Comparison of ENCODE assay signal across 9 cellular contexts in the genomic region with DNA sequence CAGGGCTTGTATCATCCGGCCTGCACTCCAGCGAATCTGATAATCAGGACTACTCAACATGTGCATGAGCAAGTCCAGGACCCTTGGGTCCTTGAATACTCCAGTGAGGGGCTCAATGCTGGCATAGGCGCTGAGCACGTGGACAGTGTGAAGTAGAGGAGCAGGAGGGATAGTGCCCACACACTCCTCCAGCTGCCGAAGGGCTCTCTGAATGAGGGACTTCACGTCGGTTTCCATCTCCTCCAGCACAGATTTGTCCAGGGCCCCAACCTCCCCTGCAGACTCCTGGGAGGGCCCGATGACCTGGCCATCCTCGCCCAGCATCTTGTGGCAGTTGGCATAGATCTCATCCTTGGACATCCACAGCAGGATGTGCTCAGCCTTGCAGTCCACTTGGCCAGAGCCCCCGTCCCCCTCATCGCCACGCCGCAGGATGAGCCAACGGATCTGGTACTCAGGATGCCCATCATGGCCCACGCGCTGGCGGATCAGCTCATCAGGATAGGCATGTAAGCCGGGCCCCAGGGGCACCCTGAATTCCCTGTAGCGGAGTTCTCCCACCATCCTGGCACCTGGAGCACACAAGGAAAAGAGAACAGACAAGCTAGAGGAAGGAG. TPM values are rescaled to one million over a fixed set of nuclear protein-coding genes. Genes with fewer than 3 reads are reported as not detected.
DNase-seq lines count a peak whose midpoint lies in the region; ATAC-seq and TF ChIP-seq lines count a peak whose summit lies in the region.
"Had no signal": no experiment of that assay in that cellular context is flagged by ENCODE, and none has a peak within 500 bp of the region (broad histone marks: within the 10 kb centered on the region; RNA-seq: fewer than 3 reads in every experiment).

No MANE protein-coding gene starts in this region.

- no peaks in the 10 kb centered on the region for H4K20me1 ChIP-seq in hepatocyte (ENCODE audit: insufficient read depth, poor library complexity, severe bottlenecking)

- CTCF ChIA-PET in activated CD4-positive, alpha-beta memory T cell treated with anti-CD3 and anti-CD28 coated beads, Interleukin-2, amount 10 ng/mL, durations not matched to agents 7 days and 5 days (lab: Charles Lee) = interaction anchor here (1.2 kb wide), 1 partner anchor 18 kb away, joined by 4 read pairs; no protein-coding TSS in a partner anchor

- H3K4me3 Mint-ChIP-seq in HFFc6 = peak overlapping the region; percentile 93
- H3K4me3 Mint-ChIP-seq in activated CD4-positive, alpha-beta memory T cell treated with anti-CD3 and anti-CD28 coated beads, Interleukin-2, amount 10 ng/mL, durations not matched to agents 7 days and 5 days = peak overlapping the region; percentile 96
- peak overlapping the region; percentile 96 to 100 for H3K4me3 Mint-ChIP-seq in stimulated activated naive B cell treated with anti-CD40 and anti-IgM and Interleukin-4, amounts not matched to agents 10 μg/mL and 1 μg/mL and 100 μg/mL, for 72 hours

- ATAC-seq in stimulated activated naive B cell treated with anti-CD40 and anti-IgM and Interleukin-4, amounts not matched to agents 10 μg/mL and 1 μg/mL and 100 μg/mL, for 72 hours (replicated peaks) = no peak
- no peak for ATAC-seq in HG03045 (IDR thresholded peaks at IDR 0.05; ENCODE audit: unreplicated experiment)

- H3K36me3 Mint-ChIP-seq in HFFc6 (ENCODE audit: low read depth) = peaks cover 54% of the 10 kb centered on the region
- peaks cover 49% of the 10 kb centered on the region for H3K36me3 Mint-ChIP-seq in activated CD4-positive, alpha-beta memory T cell treated with anti-CD3 and anti-CD28 coated beads, Interleukin-2, amount 10 ng/mL, durations not matched to agents 7 days and 5 days (ENCODE audit: low read depth)
- peaks cover 45 to 62% of the 10 kb centered on the region in 2 donors for H3K36me3 Mint-ChIP-seq in stimulated activated naive B cell treated with anti-CD40 and anti-IgM and Interleukin-4, amounts not matched to agents 10 μg/mL and 1 μg/mL and 100 μg/mL, for 72 hours

- H3K36me3 ChIP-seq in hepatocyte (replicated peaks; ENCODE audit: insufficient read depth, low read depth) = no peaks in the 10 kb centered on the region

- DNase-seq in HFFc6 = no peak
- no peak for DNase-seq in activated CD4-positive, alpha-beta memory T cell treated with anti-CD3 and anti-CD28 coated beads, Interleukin-2, amount 10 ng/mL, durations not matched to agents 7 days and 5 days
- DNase-seq in hepatocyte (ENCODE audit: low spot score) = no peak
- DNase-seq in stimulated activated naive B cell treated with anti-CD40 and anti-IgM and Interleukin-4, amounts not matched to agents 10 μg/mL and 1 μg/mL and 100 μg/mL, for 72 hours = no peak
- DNase-seq in GM19240 (ENCODE audit: insufficient read length, low spot score) = no peak
- no peak for DNase-seq in SIG-M5 treated with dmso at 0.1 percent for 504 hours (lab: John Stamatoyannopoulos, UW; ENCODE audit: unreplicated experiment)
- DNase-seq: NCI-H1694 treated with DMSO at 0.1 percent for 48 hours, retina had no signal

- POLR2A ChIA-PET in activated CD4-positive, alpha-beta memory T cell treated with anti-CD3 and anti-CD28 coated beads, Interleukin-2, amount 10 ng/mL, durations not matched to agents 7 days and 5 days (lab: Charles Lee) = interaction anchor here (1.4 to 4.4 kb wide), 4 partner anchors 11 to 122 kb away, joined by 4 to 27 read pairs (median 8); partner anchors contain the start of genes PEX6 and RRP36

- peaks cover 43% of the 10 kb centered on the region for H3K79me2 ChIP-seq in hepatocyte

- H3K4me3 ChIP-seq in hepatocyte = peak overlapping the region; percentile 40

- H3K27ac Mint-ChIP-seq in HFFc6 = peak overlapping the region; percentile 96
- peak overlapping the region; percentile 93 for H3K27ac Mint-ChIP-seq in activated CD4-positive, alpha-beta memory T cell treated with anti-CD3 and anti-CD28 coated beads, Interleukin-2, amount 10 ng/mL, durations not matched to agents 7 days and 5 days
- peak overlapping the region; percentile 95 for H3K27ac Mint-ChIP-seq in stimulated activated naive B cell treated with anti-CD40 and anti-IgM and Interleukin-4, amounts not matched to agents 10 μg/mL and 1 μg/mL and 100 μg/mL, for 72 hours

- TF ChIP-seq CTCF in HFFc6 (IDR thresholded peaks at IDR 0.05) (no peak), hepatocyte (IDR thresholded peaks at IDR 0.05; ENCODE audit: poor library complexity) (no peak)

- H3K4me1 Mint-ChIP-seq in HFFc6 (ENCODE audit: low read depth) = peaks cover 44% of the 10 kb centered on the region
- peaks cover 41% of the 10 kb centered on the region for H3K4me1 Mint-ChIP-seq in activated CD4-positive, alpha-beta memory T cell treated with anti-CD3 and anti-CD28 coated beads, Interleukin-2, amount 10 ng/mL, durations not matched to agents 7 days and 5 days
- H3K4me1 Mint-ChIP-seq in stimulated activated naive B cell treated with anti-CD40 and anti-IgM and Interleukin-4, amounts not matched to agents 10 μg/mL and 1 μg/mL and 100 μg/mL, for 72 hours = peaks cover 38 to 50% of the 10 kb centered on the region in 2 donors

- H3K9me3 ChIP-seq in hepatocyte (ENCODE audit: low read depth) = no peaks in the 10 kb centered on the region

- peaks cover 27% of the 10 kb centered on the region for H3K4me1 ChIP-seq in hepatocyte (ENCODE audit: insufficient read depth)

- 91% methylated on average over 19 of the region's 19 CpGs for WGBS in hepatocyte (ENCODE audit: low lambda C conversion rate, missing lambda C conversion rate)

- H3K27me3 Mint-ChIP-seq in HFFc6 (ENCODE audit: insufficient read depth) = peaks cover 3% of the 10 kb centered on the region
- H3K27me3 Mint-ChIP-seq in activated CD4-positive, alpha-beta memory T cell treated with anti-CD3 and anti-CD28 coated beads, Interleukin-2, amount 10 ng/mL, durations not matched to agents 7 days and 5 days = no peaks in the 10 kb centered on the region
- H3K27me3 Mint-ChIP-seq in stimulated activated naive B cell treated with anti-CD40 and anti-IgM and Interleukin-4, amounts not matched to agents 10 μg/mL and 1 μg/mL and 100 μg/mL, for 72 hours = no peaks in the 10 kb centered on the region

- no peaks in the 10 kb centered on the region for H3K9me3 Mint-ChIP-seq in HFFc6
- H3K9me3 Mint-ChIP-seq in activated CD4-positive, alpha-beta memory T cell treated with anti-CD3 and anti-CD28 coated beads, Interleukin-2, amount 10 ng/mL, durations not matched to agents 7 days and 5 days = no peaks in the 10 kb centered on the region
- H3K9me3 Mint-ChIP-seq in stimulated activated naive B cell treated with anti-CD40 and anti-IgM and Interleukin-4, amounts not matched to agents 10 μg/mL and 1 μg/mL and 100 μg/mL, for 72 hours = no peaks in the 10 kb centered on the region

- H3K27ac ChIP-seq in hepatocyte = peak overlapping the region; percentile 98

- H2AFZ ChIP-seq in hepatocyte = no peak overlapping the region

- no peaks in the 10 kb centered on the region for H3K27me3 ChIP-seq in hepatocyte

- H3K9me2 ChIP-seq in hepatocyte (replicated peaks; ENCODE audit: insufficient read depth) = no peaks in the 10 kb centered on the region

- H3K4me2 ChIP-seq in hepatocyte = peak overlapping the region; percentile 93

RNA-seq across cellular contexts. Expression of gene CUL7, which starts 1.3 kb away (rescaled TPM):
- total RNA-seq in HFFc6 (2021; fragmentation: NEBNext Ultra II Directional; extraction: Animal tissue kit (Norgen Biotek cat#: 25700)) = 10 to 100 TPM; 33.7 to 50.3 (median 37.0) TPM
- total RNA-seq in activated CD4-positive, alpha-beta memory T cell treated with anti-CD3 and anti-CD28 coated beads, Interleukin-2, amount 10 ng/mL, durations not matched to agents 7 days and 5 days = 10 to 100 TPM; 12.7 to 13.0 TPM
- total RNA-seq in hepatocyte = 46.1 and 58.2 TPM in 2 replicates
- polyA plus RNA-seq in hepatocyte = 39.2 and 46.4 TPM in 2 replicates

RNA-seq across cellular contexts. Expression of gene MRPL2, which starts 6.9 kb away (rescaled TPM):
- total RNA-seq in HFFc6 (2021; fragmentation: NEBNext Ultra II Directional; extraction: Animal tissue kit (Norgen Biotek cat#: 25700)) = 10 to 100 TPM; 52.6 to 62.9 (median 58.7) TPM
- 10 to 100 TPM; 46.8 to 57.8 TPM for total RNA-seq in activated CD4-positive, alpha-beta memory T cell treated with anti-CD3 and anti-CD28 coated beads, Interleukin-2, amount 10 ng/mL, durations not matched to agents 7 days and 5 days
- 24.7 and 28.8 TPM in 2 replicates for total RNA-seq in hepatocyte
- polyA plus RNA-seq in hepatocyte = 68.4 and 81.8 TPM in 2 replicates

RNA-seq across cellular contexts. Expression of gene KLC4, which starts 7.1 kb away (rescaled TPM):
- total RNA-seq in HFFc6 (2021; fragmentation: NEBNext Ultra II Directional; extraction: Animal tissue kit (Norgen Biotek cat#: 25700)) = 10 to 100 TPM; 10.7 to 12.6 (median 11.8) TPM
- total RNA-seq in activated CD4-positive, alpha-beta memory T cell treated with anti-CD3 and anti-CD28 coated beads, Interleukin-2, amount 10 ng/mL, durations not matched to agents 7 days and 5 days = 10 to 100 TPM; 19.3 to 20.3 TPM
- total RNA-seq in hepatocyte = 73.4 and 73.5 TPM in 2 replicates
- 67.5 and 68.9 TPM in 2 replicates for polyA plus RNA-seq in hepatocyte

RNA-seq across cellular contexts. Expression of gene PTK7, which starts 23.8 kb away (rescaled TPM):
- total RNA-seq in HFFc6 (2021; fragmentation: NEBNext Ultra II Directional; extraction: Animal tissue kit (Norgen Biotek cat#: 25700)) = 100 to 1,000 TPM in 1 of 6 experiments, 10 to 100 TPM in 5; 62.8 to 115 (median 66.7) TPM
- under 1 TPM; 0.23 to 0.35 TPM for total RNA-seq in activated CD4-positive, alpha-beta memory T cell treated with anti-CD3 and anti-CD28 coated beads, Interleukin-2, amount 10 ng/mL, durations not matched to agents 7 days and 5 days
- 108 and 127 TPM in 2 replicates for total RNA-seq in hepatocyte
- polyA plus RNA-seq in hepatocyte = 159 and 162 TPM in 2 replicates

RNA-seq across cellular contexts. Expression of gene RRP36, which starts 30.9 kb away (rescaled TPM):
- 100 to 1,000 TPM in 2 of 6 experiments, 10 to 100 TPM in 4; 85.0 to 101 (median 96.4) TPM for total RNA-seq in HFFc6 (2021; fragmentation: NEBNext Ultra II Directional; extraction: Animal tissue kit (Norgen Biotek cat#: 25700))
- total RNA-seq in activated CD4-positive, alpha-beta memory T cell treated with anti-CD3 and anti-CD28 coated beads, Interleukin-2, amount 10 ng/mL, durations not matched to agents 7 days and 5 days = 10 to 100 TPM; 59.2 to 60.4 TPM
- total RNA-seq in hepatocyte = 75.8 and 83.2 TPM in 2 replicates
- 72.5 and 73.2 TPM in 2 replicates for polyA plus RNA-seq in hepatocyte
